In genomic region chr1:47232187-47232874, GRCh38 we compare ENCODE assay signal across 9 cellular contexts. TPM values are rescaled to one million over a fixed set of nuclear protein-coding genes. Genes with fewer than 3 reads are reported as not detected.
DNase-seq lines count a peak whose midpoint lies in the region; ATAC-seq and TF ChIP-seq lines count a peak whose summit lies in the region.
"Had no signal": no experiment of that assay in that cellular context is flagged by ENCODE, and none has a peak within 500 bp of the region (broad histone marks: within the 10 kb centered on the region; RNA-seq: fewer than 3 reads in every experiment).

TSS of gene TAL1 (minus strand) at chr1:47232225. CDS start at chr1:47225888, 6,337 bp downstream.

- no peaks in the 10 kb centered on the region for H3K36me3 Mint-ChIP-seq in nephron progenitor cell (ENCODE audit: low read depth)

- peaks cover 23% of the 10 kb centered on the region for H3K4me1 Mint-ChIP-seq in nephron progenitor cell

- H3K36me3 ChIP-seq in BLaER1 (no peaks in the 10 kb centered on the region), SJCRH30 (no peaks in the 10 kb centered on the region), esophagus muscularis mucosa (no peaks in the 10 kb centered on the region)
- H3K36me3 ChIP-seq: adrenal gland had no signal

- peaks cover 36% of the 10 kb centered on the region for H4K20me1 ChIP-seq in BLaER1

- H3K4me3 Mint-ChIP-seq in nephron progenitor cell, result peak within 1 kb of the TSS; percentile 72

- H3K9me3 ChIP-seq in BLaER1 (peaks cover 13% of the 10 kb centered on the region; the same call in 1 of the 2 replicates), SJCRH30 (replicated peaks) (no peaks in the 10 kb centered on the region), esophagus muscularis mucosa (no peaks in the 10 kb centered on the region)
- H3K9me3 ChIP-seq: adrenal gland had no signal

- H3K27me3 ChIP-seq in BLaER1, result peaks cover 84% of the 10 kb centered on the region
- peaks cover 3% of the 10 kb centered on the region; the same call in 1 of the 2 replicates for H3K27me3 ChIP-seq in SJCRH30
- peaks cover 0 to 88% (median 56%) of the 10 kb centered on the region in 4 donors for H3K27me3 ChIP-seq in esophagus muscularis mucosa

- H3K9me3 Mint-ChIP-seq in nephron progenitor cell, result no peaks in the 10 kb centered on the region

- TF ChIP-seq EP300 in esophagus muscularis mucosa (IDR thresholded peaks at IDR 0.05), result no peak

- H3K4me1 ChIP-seq in BLaER1, result peaks cover 11% of the 10 kb centered on the region
- H3K4me1 ChIP-seq in SJCRH30, result peaks cover 7% of the 10 kb centered on the region
- H3K4me1 ChIP-seq in esophagus muscularis mucosa, result peaks cover 18 to 44% (median 41%) of the 10 kb centered on the region in 4 donors
- H3K4me1 ChIP-seq: adrenal gland had no signal

- TF ChIP-seq POLR2A in esophagus muscularis mucosa (IDR thresholded peaks at IDR 0.05; ENCODE audit: low read depth), result no peak

- peaks cover 100% of the 10 kb centered on the region for H3K27me3 Mint-ChIP-seq in nephron progenitor cell (ENCODE audit: low read depth, poor library complexity)

- H3K9ac ChIP-seq in BLaER1, result no peak within 1 kb of the TSS

- H3K27ac ChIP-seq in BLaER1 (no peak within 1 kb of the TSS), SJCRH30 (peak within 1 kb of the TSS; percentile 15), esophagus muscularis mucosa (replicated peaks in 1 of 4) (peak within 1 kb of the TSS; percentile 65 to 77 (median 66))

- no peak for ATAC-seq in HG02938 (IDR thresholded peaks at IDR 0.05; ENCODE audit: unreplicated experiment)
- no peak for ATAC-seq in GM19328 (IDR thresholded peaks at IDR 0.05; ENCODE audit: unreplicated experiment)

- 9% methylated on average over 23 of the region's 51 CpGs for WGBS in esophagus muscularis mucosa

- H3K4me2 ChIP-seq in BLaER1, result peak within 1 kb of the TSS; percentile 29

- intact Hi-C loops in esophagus muscularis mucosa (cut with DNase I), result no loop called here

- H3K27ac Mint-ChIP-seq in nephron progenitor cell, result peak within 1 kb of the TSS; percentile 66

- DNase-seq in SJCRH30 (peak; percentile 34 to 59), esophagus muscularis mucosa (ENCODE audit: extremely low spot score) (no peak), nephron progenitor cell (peak; percentile 36), NCI-H510A treated with DMSO at 0.1 percent for 48 hours (lab: John Stamatoyannopoulos, UW) (no peak), HuH-7.5 (ENCODE audit: low spot score) (no peak)

- H3K4me3 ChIP-seq in BLaER1 (no peak within 1 kb of the TSS), SJCRH30 (peak within 1 kb of the TSS; percentile 65), esophagus muscularis mucosa (peak within 1 kb of the TSS; percentile 44 to 54 (median 48))

- no peak for TF ChIP-seq CTCF in esophagus muscularis mucosa (IDR thresholded peaks at IDR 0.05)
- TF ChIP-seq CTCF in nephron progenitor cell (IDR thresholded peaks at IDR 0.05), result no peak

RNA-seq across cellular contexts. Expression of gene TAL1, which starts in this region (rescaled TPM):
- total RNA-seq in SJCRH30 (2014; rRNA removed; shearing (Covaris generic)), result 2.9 and 4.2 TPM in 2 replicates
- total RNA-seq in esophagus muscularis mucosa, result 1 to 10 TPM; 2.5 to 4.8 (median 4.1) TPM

Comparison
In these comparisons a context has a peak if more than half of its experiments do, and no peak if none do; other contexts are left out.
1. DNase-seq: peak in SJCRH30 (2 of 2) and nephron progenitor cell (single experiment); none in esophagus muscularis mucosa (single experiment), NCI-H510A treated with DMSO at 0.1 percent for 48 hours (single experiment) and HuH-7.5 (single experiment).